ENCODE assay signal across 28 cellular contexts in genomic region chr18:23799540-23799939, GRCh38.
"Had no signal": no experiment of that assay in that cellular context is flagged by ENCODE, and none has a peak within 500 bp of the region (broad histone marks: within the 10 kb centered on the region; RNA-seq: fewer than 3 reads in every experiment).

No MANE protein-coding gene starts in this region.

- H3K4me1 ChIP-seq: colonic mucosa, esophagus squamous epithelium, foreskin keratinocyte, gastroesophageal sphincter, heart left ventricle, heart right ventricle had no signal

- H3K27me3 Mint-ChIP-seq: dendritic cell treated with granulocyte-macrophage colony-stimulating factor and Interleukin-4, amounts not matched to agents 40 ng/mL and 50 ng/mL, for 4 days had no signal

- H3K36me3 ChIP-seq: colonic mucosa, gastrocnemius medialis, gastroesophageal sphincter, heart left ventricle had no signal

- ATAC-seq: effector memory CD8-positive, alpha-beta T cell; foreskin keratinocyte; gastroesophageal sphincter; heart left ventricle; heart right ventricle had no signal

- H3K9me3 Mint-ChIP-seq: dendritic cell treated with granulocyte-macrophage colony-stimulating factor and Interleukin-4, amounts not matched to agents 40 ng/mL and 50 ng/mL, for 4 days; effector memory CD8-positive, alpha-beta T cell had no signal

- H3K9me3 ChIP-seq: colonic mucosa, esophagus squamous epithelium, gastrocnemius medialis, gastroesophageal sphincter, heart left ventricle had no signal

- DNase-seq: colonic mucosa; cortex of kidney; dermis blood vessel endothelial cell; dorsolateral prefrontal cortex; effector CD4-positive, alpha-beta T cell; effector CD8-positive, alpha-beta T cell; effector memory CD4-positive, alpha-beta T cell; effector memory CD8-positive, alpha-beta T cell; endodermal cell; erythroblast; esophagus squamous epithelium; foreskin fibroblast; foreskin melanocyte; gastrocnemius medialis; glutamatergic neuron; head of caudate nucleus; heart left ventricle; heart right ventricle had no signal

- H3K27me3 ChIP-seq: colonic mucosa, dorsolateral prefrontal cortex, esophagus squamous epithelium, foreskin keratinocyte, gastrocnemius medialis, gastroesophageal sphincter, heart left ventricle, heart right ventricle, hepatocyte had no signal

- FAIRE-seq: colon, endometrium, endothelial cell of umbilical vein, frontal cortex had no signal

- H3K4me3 Mint-ChIP-seq: dendritic cell treated with granulocyte-macrophage colony-stimulating factor and Interleukin-4, amounts not matched to agents 40 ng/mL and 50 ng/mL, for 4 days; effector memory CD8-positive, alpha-beta T cell; endodermal cell had no signal

- H3K4me3 ChIP-seq: colonic mucosa, coronary artery, dorsolateral prefrontal cortex, esophagus squamous epithelium, gastrocnemius medialis, gastroesophageal sphincter, heart left ventricle, heart right ventricle, hepatocyte had no signal

- H3K27ac Mint-ChIP-seq: dendritic cell treated with granulocyte-macrophage colony-stimulating factor and Interleukin-4, amounts not matched to agents 40 ng/mL and 50 ng/mL, for 4 days; effector memory CD8-positive, alpha-beta T cell; endodermal cell had no signal

- H3K27ac ChIP-seq: colonic mucosa, coronary artery, dorsolateral prefrontal cortex, epithelial cell of prostate, esophagus squamous epithelium, foreskin keratinocyte, gastrocnemius medialis, gastroesophageal sphincter, heart left ventricle, heart right ventricle, hepatocyte had no signal
